In the genomic region with DNA sequence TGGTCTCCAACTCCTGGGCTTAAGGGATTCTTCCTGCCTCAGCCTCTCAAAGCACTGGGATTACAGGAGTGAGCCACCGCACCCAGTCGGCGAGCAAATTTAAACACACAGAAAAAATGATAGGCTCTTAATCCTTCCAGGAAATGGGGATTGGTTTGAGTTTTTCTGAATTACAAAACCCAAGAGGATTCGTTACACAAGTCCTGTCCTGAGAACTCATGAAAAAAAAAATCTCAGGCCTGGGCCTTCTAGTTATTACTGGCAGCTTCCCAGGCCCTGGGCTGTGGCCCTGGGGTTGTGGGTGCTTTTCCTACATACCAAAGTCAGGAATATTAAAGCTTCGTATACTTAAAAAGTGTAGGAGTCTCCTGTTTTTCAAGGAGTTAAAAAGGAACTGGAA, we compare ENCODE assay signal across 10 cellular contexts. TPM values are rescaled to one million over a fixed set of nuclear protein-coding genes. Genes with fewer than 3 reads are reported as not detected.
DNase-seq lines count a peak whose midpoint lies in the region; ATAC-seq and TF ChIP-seq lines count a peak whose summit lies in the region.
"Had no signal": no experiment of that assay in that cellular context is flagged by ENCODE, and none has a peak within 500 bp of the region (broad histone marks: within the 10 kb centered on the region; RNA-seq: fewer than 3 reads in every experiment).

No MANE protein-coding gene starts in this region.

- intact Hi-C loops in CD14-positive monocyte (cut with micrococcal nuclease) (no loop called here), sciatic nerve (cut with DNase I) (no loop called here)

- no peak overlapping the region for H3K4me3 Mint-ChIP-seq in CD14-positive monocyte
- no peak overlapping the region for H3K4me3 Mint-ChIP-seq in activated T-cell treated with anti-CD3 and anti-CD28 coated beads, Interleukin-2, amount 50 U/mL, for 4 hours

- ATAC-seq in sciatic nerve = peak; percentile 57
- no peak for ATAC-seq in activated T-cell treated with anti-CD3 and anti-CD28 coated beads, Interleukin-2, amount 50 U/mL, for 4 hours

- H3K27ac Mint-ChIP-seq in CD14-positive monocyte = peak overlapping the region; percentile 56 to 99 (median 89)

- H3K36me3 Mint-ChIP-seq in CD14-positive monocyte = peaks cover 0 to 17% of the 10 kb centered on the region in 2 donors
- H3K36me3 Mint-ChIP-seq in activated T-cell treated with anti-CD3 and anti-CD28 coated beads, Interleukin-2, amount 50 U/mL, for 4 hours (ENCODE audit: insufficient read depth) = no peaks in the 10 kb centered on the region

- H3K4me1 Mint-ChIP-seq in CD14-positive monocyte = peaks cover 90% of the 10 kb centered on the region
- H3K4me1 Mint-ChIP-seq in activated T-cell treated with anti-CD3 and anti-CD28 coated beads, Interleukin-2, amount 50 U/mL, for 4 hours (ENCODE audit: low read depth) = peaks cover 8% of the 10 kb centered on the region

- TF ChIP-seq CTCF in CD14-positive monocyte (IDR thresholded peaks at IDR 0.05) = no peak
- TF ChIP-seq CTCF in fibroblast of villous mesenchyme (IDR thresholded peaks at IDR 0.05; ENCODE audit: insufficient read depth, low read depth, low read length) = no peak

- peaks cover 0 to 4% (median 0%) of the 10 kb centered on the region in 3 donors for H3K27me3 Mint-ChIP-seq in CD14-positive monocyte (ENCODE audit: low read depth in 3 of 3)
- peaks cover 9% of the 10 kb centered on the region for H3K27me3 Mint-ChIP-seq in activated T-cell treated with anti-CD3 and anti-CD28 coated beads, Interleukin-2, amount 50 U/mL, for 4 hours (ENCODE audit: low read depth)

- H3K4me3 ChIP-seq in adipocyte (ENCODE audit: low read length) (no peak overlapping the region), fibroblast of villous mesenchyme (ENCODE audit: low read depth, low read length) (no peak overlapping the region)
- H3K4me3 ChIP-seq: BLaER1 had no signal

- H3K4me1 ChIP-seq in adipocyte (ENCODE audit: control insufficient read depth, insufficient read depth, low read length) = peaks cover 36% of the 10 kb centered on the region

- H3K27me3 ChIP-seq in adipocyte (replicated peaks; ENCODE audit: control insufficient read depth, insufficient read depth, low read length) = no peaks in the 10 kb centered on the region
- H3K27me3 ChIP-seq: BLaER1 had no signal

- DNase-seq in CD14-positive monocyte (ENCODE audit: low spot score) (no peak), adipocyte (ENCODE audit: low read depth) (peak; percentile 81), fibroblast of villous mesenchyme (ENCODE audit: low read depth) (peak; percentile 99), sciatic nerve (ENCODE audit: low spot score) (no peak), NCI-H446 (lab: John Stamatoyannopoulos, UW) (no peak), NCI-H1436 (lab: John Stamatoyannopoulos, UW) (no peak), 8988T (no peak)
- DNase-seq in activated T-cell treated with anti-CD3 and anti-CD28 coated beads, Interleukin-2, amount 50 U/mL, for 4 hours = no peak
- DNase-seq: NCI-H82 had no signal

- no peaks in the 10 kb centered on the region for H3K9me3 ChIP-seq in adipocyte (ENCODE audit: control insufficient read depth, low read length)
- H3K9me3 ChIP-seq: BLaER1 had no signal

- H3K36me3 ChIP-seq in adipocyte (ENCODE audit: control insufficient read depth, insufficient read depth, low read length, severe bottlenecking) = no peaks in the 10 kb centered on the region
- H3K36me3 ChIP-seq: BLaER1 had no signal

- no peak overlapping the region for H3K9ac ChIP-seq in adipocyte (ENCODE audit: low read length)
- H3K9ac ChIP-seq: BLaER1 had no signal

- peaks cover 0 to 3% (median 0%) of the 10 kb centered on the region in 7 donors for H3K9me3 Mint-ChIP-seq in CD14-positive monocyte
- H3K9me3 Mint-ChIP-seq in activated T-cell treated with anti-CD3 and anti-CD28 coated beads, Interleukin-2, amount 50 U/mL, for 4 hours = no peaks in the 10 kb centered on the region

RNA-seq across cellular contexts. Expression of a gene that starts 6.2 kb away (rescaled TPM):
- polyA plus RNA-seq in CD14-positive monocyte = 100 to 1,000 TPM; 204 to 324 TPM
- total RNA-seq in fibroblast of villous mesenchyme (52.5 and 69.1 TPM in 2 replicates), sciatic nerve (70.1 TPM)
- 10 to 100 TPM in 2 of 3 donors, 1 to 10 TPM in 1; 8.7 to 12.8 (median 10.5) TPM for total RNA-seq in activated T-cell treated with anti-CD3 and anti-CD28 coated beads, Interleukin-2, amount 50 U/mL, for 4 hours

Comparison
In these comparisons a context has a peak if more than half of its experiments do, and no peak if none do; other contexts are left out.
1. DNase-seq: peak in adipocyte (single experiment) and fibroblast of villous mesenchyme (single experiment); none in CD14-positive monocyte (single experiment), sciatic nerve (single experiment), NCI-H446 (0 of 2), NCI-H1436 (single experiment), 8988T (single experiment) and activated T-cell treated with anti-CD3 and anti-CD28 coated beads, Interleukin-2, amount 50 U/mL, for 4 hours (single experiment).